In the genomic region with DNA sequence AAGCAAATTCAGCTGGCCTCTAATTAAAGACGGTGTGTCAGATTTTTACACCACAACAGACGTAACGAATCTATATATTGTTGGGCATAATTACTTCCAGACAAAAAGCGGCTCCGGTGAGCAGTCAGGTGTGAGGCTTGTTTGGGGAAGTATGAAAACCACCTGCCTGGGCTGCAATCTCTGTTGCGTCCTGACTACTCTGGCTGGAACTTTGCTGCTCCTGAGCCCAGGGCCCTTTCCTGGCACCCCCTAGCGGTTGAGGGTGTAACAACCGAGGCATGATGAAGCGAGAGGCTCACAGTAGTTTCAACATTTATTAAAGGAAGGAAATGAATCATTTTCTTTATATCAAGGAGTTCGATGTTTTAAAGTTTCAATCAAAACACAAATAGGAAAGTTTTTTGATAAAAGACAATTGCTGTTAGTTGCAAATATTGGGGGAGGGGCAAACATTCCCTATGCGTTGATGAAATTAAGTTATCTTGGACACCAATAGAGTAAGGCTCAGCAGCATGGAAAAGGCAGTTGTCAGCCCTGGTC, we compare ENCODE assay signal across 8 cellular contexts. TPM values are rescaled to one million over a fixed set of nuclear protein-coding genes. Genes with fewer than 3 reads are reported as not detected.
A peak's percentile ranks its signal among the peaks of the same experiment; 100 is the strongest.
DNase-seq lines count a peak whose midpoint lies in the region; ATAC-seq and TF ChIP-seq lines count a peak whose summit lies in the region.

No MANE protein-coding gene starts in this region.

- peak; percentile 97 for ATAC-seq in GM19328 (IDR thresholded peaks at IDR 0.05; ENCODE audit: unreplicated experiment)
- peak; percentile 95 for ATAC-seq in HG03342 (IDR thresholded peaks at IDR 0.05; ENCODE audit: unreplicated experiment)
- ATAC-seq in left ventricle myocardium superior, result no peak

- H3K36me3 ChIP-seq in SJSA1 (no peaks in the 10 kb centered on the region), spleen (no peaks in the 10 kb centered on the region)

- no peak for TF ChIP-seq POLR2A in spleen (IDR thresholded peaks at IDR 0.05)

- H3K4me1 ChIP-seq in SJSA1 (replicated peaks), result peaks cover 79% of the 10 kb centered on the region
- H3K4me1 ChIP-seq in spleen, result peaks cover 3 to 46% (median 25%) of the 10 kb centered on the region in 6 donors

- H3K27ac ChIP-seq in SJSA1 (peak overlapping the region; percentile 85), spleen (no peak overlapping the region)

- peak; percentile 51 to 87 (median 73) for TF ChIP-seq CTCF in spleen (IDR thresholded peaks at IDR 0.05 in 8 of 11, conservative IDR thresholded peaks at IDR 0.05 in 3 of 11)

- intact Hi-C loops in left ventricle myocardium superior (cut with micrococcal nuclease), result no loop called here
- intact Hi-C loops in spleen (cut with DNase I; ENCODE audit: low total_unique reads), result loop anchor here (5.0 kb wide), 1 partner anchor 98 kb away; no protein-coding TSS in a partner anchor

- H3K27me3 ChIP-seq in SJSA1 (replicated peaks), result no peaks in the 10 kb centered on the region
- H3K27me3 ChIP-seq in spleen (replicated peaks in 1 of 7), result peaks cover 0 to 4% (median 0%) of the 10 kb centered on the region in 7 donors

- H3K4me3 ChIP-seq in SJSA1, result no peak overlapping the region
- H3K4me3 ChIP-seq in spleen, result no peak overlapping the region

- DNase-seq in COLO668 (lab: John Stamatoyannopoulos, UW; ENCODE audit: unreplicated experiment) (peak; percentile 48), SJSA1 (ENCODE audit: low read depth in 1 of 2, low spot score in 2 of 2) (peak; percentile 47 to 67), left ventricle myocardium superior (peak; percentile 55), spleen (peak; percentile 90), hepatic stellate cell (ENCODE audit: low spot score) (no peak)
- DNase-seq in activated naive CD4-positive, alpha-beta T cell (lab: John Stamatoyannopoulos, UW), result peak; percentile 12 to 65 (median 42)

- no peaks in the 10 kb centered on the region; the same call in 1 of the 2 replicates for H3K9me3 ChIP-seq in SJSA1 (replicated peaks)
- H3K9me3 ChIP-seq in spleen, result no peaks in the 10 kb centered on the region

- 23 to 39% (median 33%) methylated on average over 11 of the region's 11 CpGs for WGBS in spleen, 5 donors

RNA-seq across cellular contexts. Expression of a gene that starts 10.6 kb away (rescaled TPM):
- total RNA-seq in SJSA1 (2014; rRNA removed; shearing (Covaris generic)), result not detected in 2 replicates
- total RNA-seq in left ventricle myocardium superior (4.4 TPM), spleen (not detected)
- under 1 TPM in 1 of 3 donors, not detected in 2; 0.02 TPM for polyA plus RNA-seq in spleen
